In the genomic region with DNA sequence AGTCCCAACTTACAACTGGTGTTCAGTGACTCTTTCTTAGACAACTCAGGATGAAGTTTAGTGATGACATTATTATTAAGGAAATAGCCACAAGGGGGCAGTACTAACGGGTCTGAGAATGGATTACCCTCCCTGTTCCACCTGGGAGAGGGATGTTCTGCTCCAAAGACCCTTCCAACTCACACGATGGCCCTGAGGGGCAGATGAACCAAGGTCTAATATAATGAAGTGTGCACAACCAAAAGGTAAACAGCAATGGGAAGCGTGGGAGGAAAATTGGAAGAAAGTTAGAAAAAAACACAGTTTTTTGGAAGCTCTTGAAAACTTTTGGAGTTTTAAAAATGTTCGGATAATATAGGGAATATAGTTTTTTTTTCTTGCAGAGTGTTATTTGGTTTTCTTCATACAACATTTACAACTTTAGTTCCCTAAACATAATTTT, we compare ENCODE assay signal across 9 cellular contexts. TPM values are rescaled to one million over a fixed set of nuclear protein-coding genes. Genes with fewer than 3 reads are reported as not detected.
DNase-seq lines count a peak whose midpoint lies in the region; ATAC-seq and TF ChIP-seq lines count a peak whose summit lies in the region.
"Had no signal": no experiment of that assay in that cellular context is flagged by ENCODE, and none has a peak within 500 bp of the region (broad histone marks: within the 10 kb centered on the region; RNA-seq: fewer than 3 reads in every experiment).

No MANE protein-coding gene starts in this region.

- H3K27me3 Mint-ChIP-seq in natural killer cell (ENCODE audit: low read depth in 2 of 2) (peaks cover 9 to 11% of the 10 kb centered on the region in 2 donors), T-cell (peaks cover 6 to 7% of the 10 kb centered on the region in 2 donors), progenitor cell of endocrine pancreas (peaks cover 25% of the 10 kb centered on the region)
- peaks cover 8 to 10% of the 10 kb centered on the region in 2 donors for H3K27me3 Mint-ChIP-seq in natural killer cell treated with Interleukin-12 subunit alpha and Interleukin-12 subunit beta and Interleukin-15 and Interleukin-18, amount 100 ng/mL, for 72 hours
- peaks cover 8% of the 10 kb centered on the region for H3K27me3 Mint-ChIP-seq in activated T-helper 1 cell treated with anti-CD3 and anti-CD28 coated beads, Interleukin-12 subunit alpha, Interleukin-12 subunit beta, Interleukin-2, Interleukin-4 antibody, amounts not matched to agents 30 ng/mL and 10 ng/mL and 1 ng/mL, durations not matched to agents 14 hours and 24 hours and 36 hours (ENCODE audit: insufficient read depth)

- CTCF ChIA-PET in T-cell (lab: Charles Lee), result interaction anchor here (0.6 to 2.8 kb wide), 8 partner anchors 105 to 276 kb away, joined by 3 to 16 read pairs (median 3); no protein-coding TSS in a partner anchor

- no peaks in the 10 kb centered on the region for H3K79me2 ChIP-seq in MM.1S (ENCODE audit: low read length)

- H3K4me1 Mint-ChIP-seq in natural killer cell (no peaks in the 10 kb centered on the region), T-cell (peaks cover 0 to 3% (median 0%) of the 10 kb centered on the region in 3 donors), progenitor cell of endocrine pancreas (ENCODE audit: low read depth) (no peaks in the 10 kb centered on the region)
- no peaks in the 10 kb centered on the region for H3K4me1 Mint-ChIP-seq in natural killer cell treated with Interleukin-12 subunit alpha and Interleukin-12 subunit beta and Interleukin-15 and Interleukin-18, amount 100 ng/mL, for 72 hours (ENCODE audit: low read depth in 2 of 2)
- H3K4me1 Mint-ChIP-seq in activated T-helper 1 cell treated with anti-CD3 and anti-CD28 coated beads, Interleukin-12 subunit alpha, Interleukin-12 subunit beta, Interleukin-2, Interleukin-4 antibody, amounts not matched to agents 30 ng/mL and 10 ng/mL and 1 ng/mL, durations not matched to agents 14 hours and 24 hours and 36 hours (ENCODE audit: low read depth), result peaks cover 5% of the 10 kb centered on the region

- H3K9ac ChIP-seq in MM.1S (ENCODE audit: low read length), result no peak overlapping the region

- H3K9me3 ChIP-seq in MM.1S (replicated peaks; ENCODE audit: insufficient read depth, low read length), result no peaks in the 10 kb centered on the region
- no peaks in the 10 kb centered on the region for H3K9me3 ChIP-seq in suprapubic skin

- H3K27me3 ChIP-seq in MM.1S (replicated peaks; ENCODE audit: insufficient read depth, low read length) (no peaks in the 10 kb centered on the region), suprapubic skin (peaks cover 29% of the 10 kb centered on the region)

- no peak overlapping the region for H2AFZ ChIP-seq in MM.1S (ENCODE audit: low read length)

- no peaks in the 10 kb centered on the region for H3K9me2 ChIP-seq in MM.1S (replicated peaks; ENCODE audit: insufficient read depth, low read length)

- ATAC-seq in natural killer cell, result peak in 2 of 3 donors; percentile 52 to 61
- ATAC-seq in natural killer cell treated with Interleukin-12 subunit alpha and Interleukin-12 subunit beta and Interleukin-15 and Interleukin-18, amount 100 ng/mL, for 72 hours, result no peak
- peak in 3 of 4 experiments; percentile 40 to 56 (median 42) for ATAC-seq in T-cell (replicated peaks in 1 of 4)

- H3K27ac ChIP-seq in MM.1S (ENCODE audit: low read length), result no peak overlapping the region
- H3K27ac ChIP-seq in suprapubic skin, result no peak overlapping the region

- H4K20me1 ChIP-seq in MM.1S (ENCODE audit: insufficient read depth, low read length), result no peaks in the 10 kb centered on the region

- TF ChIP-seq CTCF in natural killer cell (IDR thresholded peaks at IDR 0.05) (peak; percentile 77), MM.1S (IDR thresholded peaks at IDR 0.05; ENCODE audit: low read length) (peak; percentile 78), fibroblast of pulmonary artery (IDR thresholded peaks at IDR 0.05; ENCODE audit: low read length, missing control alignments) (peak; percentile 59), progenitor cell of endocrine pancreas (IDR thresholded peaks at IDR 0.05; ENCODE audit: unreplicated experiment) (peak; percentile 95), suprapubic skin (IDR thresholded peaks at IDR 0.05) (peak in 1 of 2 donors; percentile 42)

- no peaks in the 10 kb centered on the region for H3K9me3 Mint-ChIP-seq in natural killer cell
- H3K9me3 Mint-ChIP-seq in natural killer cell treated with Interleukin-12 subunit alpha and Interleukin-12 subunit beta and Interleukin-15 and Interleukin-18, amount 100 ng/mL, for 72 hours, result no peaks in the 10 kb centered on the region
- no peaks in the 10 kb centered on the region for H3K9me3 Mint-ChIP-seq in T-cell
- H3K9me3 Mint-ChIP-seq in progenitor cell of endocrine pancreas (ENCODE audit: low read depth), result no peaks in the 10 kb centered on the region
- H3K9me3 Mint-ChIP-seq in activated T-helper 1 cell treated with anti-CD3 and anti-CD28 coated beads, Interleukin-12 subunit alpha, Interleukin-12 subunit beta, Interleukin-2, Interleukin-4 antibody, amounts not matched to agents 30 ng/mL and 10 ng/mL and 1 ng/mL, durations not matched to agents 14 hours and 24 hours and 36 hours, result no peaks in the 10 kb centered on the region

- no peak for TF ChIP-seq EP300 in suprapubic skin (IDR thresholded peaks at IDR 0.05)

- intact Hi-C loops in natural killer cell (cut with micrococcal nuclease), result loop anchor here (5.0 kb wide), 2 partner anchors 106 to 534 kb away; no protein-coding TSS in a partner anchor
- intact Hi-C loops in activated T-helper 1 cell treated with anti-CD3 and anti-CD28 coated beads, Interleukin-12 subunit alpha, Interleukin-12 subunit beta, Interleukin-2, Interleukin-4 antibody, amounts not matched to agents 30 ng/mL and 10 ng/mL and 1 ng/mL, durations not matched to agents 14 hours and 24 hours and 36 hours (cut with micrococcal nuclease), result loop anchor here (1.0 to 5.0 kb wide), 2 partner anchors 86 to 106 kb away; no protein-coding TSS in a partner anchor

- DNase-seq in natural killer cell, result no peak
- no peak for DNase-seq in natural killer cell treated with Interleukin-12 subunit alpha and Interleukin-12 subunit beta and Interleukin-15 and Interleukin-18, amount 100 ng/mL, for 72 hours (ENCODE audit: low spot score)
- DNase-seq in MM.1S, result peak; percentile 53
- DNase-seq in T-cell, result peak in 13 of 34 experiments; percentile 4 to 21 (median 8)
- peak; percentile 50 for DNase-seq in fibroblast of pulmonary artery (ENCODE audit: low read depth)
- no peak for DNase-seq in progenitor cell of endocrine pancreas (ENCODE audit: low spot score, unreplicated experiment)
- DNase-seq in suprapubic skin (ENCODE audit: low spot score in 2 of 2), result no peak
- no peak for DNase-seq in activated T-helper 1 cell treated with anti-CD3 and anti-CD28 coated beads, Interleukin-12 subunit alpha, Interleukin-12 subunit beta, Interleukin-2, Interleukin-4 antibody, amounts not matched to agents 30 ng/mL and 10 ng/mL and 1 ng/mL, durations not matched to agents 14 hours and 24 hours and 36 hours (ENCODE audit: low spot score)

- no peaks in the 10 kb centered on the region for H3F3A ChIP-seq in MM.1S (ENCODE audit: insufficient read depth, low read length)

- 41% methylated on average over 4 of the region's 4 CpGs for WGBS in suprapubic skin

- TF ChIP-seq POLR2A in suprapubic skin (IDR thresholded peaks at IDR 0.05), result no peak

- no peaks in the 10 kb centered on the region for H3K36me3 Mint-ChIP-seq in natural killer cell
- no peaks in the 10 kb centered on the region for H3K36me3 Mint-ChIP-seq in natural killer cell treated with Interleukin-12 subunit alpha and Interleukin-12 subunit beta and Interleukin-15 and Interleukin-18, amount 100 ng/mL, for 72 hours
- no peaks in the 10 kb centered on the region for H3K36me3 Mint-ChIP-seq in T-cell
- no peaks in the 10 kb centered on the region for H3K36me3 Mint-ChIP-seq in progenitor cell of endocrine pancreas (ENCODE audit: insufficient read depth)
- no peaks in the 10 kb centered on the region for H3K36me3 Mint-ChIP-seq in activated T-helper 1 cell treated with anti-CD3 and anti-CD28 coated beads, Interleukin-12 subunit alpha, Interleukin-12 subunit beta, Interleukin-2, Interleukin-4 antibody, amounts not matched to agents 30 ng/mL and 10 ng/mL and 1 ng/mL, durations not matched to agents 14 hours and 24 hours and 36 hours (ENCODE audit: low read depth)

- H3K4me3 ChIP-seq in MM.1S (ENCODE audit: low read length), result no peak overlapping the region
- H3K4me3 ChIP-seq in fibroblast of pulmonary artery (replicated peaks; ENCODE audit: low read depth, low read length), result no peak overlapping the region
- no peak overlapping the region for H3K4me3 ChIP-seq in suprapubic skin

- no peaks in the 10 kb centered on the region for H3K4me1 ChIP-seq in MM.1S (ENCODE audit: low read length)
- H3K4me1 ChIP-seq in suprapubic skin, result no peaks in the 10 kb centered on the region

- POLR2A ChIA-PET in T-cell (lab: Charles Lee), result no interaction called here

- H3K27ac Mint-ChIP-seq in natural killer cell (no peak overlapping the region), T-cell (no peak overlapping the region), progenitor cell of endocrine pancreas (no peak overlapping the region)
- no peak overlapping the region for H3K27ac Mint-ChIP-seq in natural killer cell treated with Interleukin-12 subunit alpha and Interleukin-12 subunit beta and Interleukin-15 and Interleukin-18, amount 100 ng/mL, for 72 hours
- no peak overlapping the region for H3K27ac Mint-ChIP-seq in activated T-helper 1 cell treated with anti-CD3 and anti-CD28 coated beads, Interleukin-12 subunit alpha, Interleukin-12 subunit beta, Interleukin-2, Interleukin-4 antibody, amounts not matched to agents 30 ng/mL and 10 ng/mL and 1 ng/mL, durations not matched to agents 14 hours and 24 hours and 36 hours

- H3K36me3 ChIP-seq in MM.1S (replicated peaks; ENCODE audit: insufficient read depth, low read length) (no peaks in the 10 kb centered on the region), suprapubic skin (no peaks in the 10 kb centered on the region)

- H3K4me3 Mint-ChIP-seq in natural killer cell, result no peak overlapping the region
- no peak overlapping the region for H3K4me3 Mint-ChIP-seq in natural killer cell treated with Interleukin-12 subunit alpha and Interleukin-12 subunit beta and Interleukin-15 and Interleukin-18, amount 100 ng/mL, for 72 hours
- H3K4me3 Mint-ChIP-seq in T-cell, result no peak overlapping the region
- no peak overlapping the region for H3K4me3 Mint-ChIP-seq in progenitor cell of endocrine pancreas (ENCODE audit: low read depth)
- H3K4me3 Mint-ChIP-seq in activated T-helper 1 cell treated with anti-CD3 and anti-CD28 coated beads, Interleukin-12 subunit alpha, Interleukin-12 subunit beta, Interleukin-2, Interleukin-4 antibody, amounts not matched to agents 30 ng/mL and 10 ng/mL and 1 ng/mL, durations not matched to agents 14 hours and 24 hours and 36 hours, result no peak overlapping the region

- no peak overlapping the region for H3K4me2 ChIP-seq in MM.1S (ENCODE audit: low read depth, low read length)

RNA-seq across cellular contexts. Expression of gene FGF6, which starts 24.0 kb away (rescaled TPM):
- total RNA-seq in natural killer cell (not detected), T-cell (not detected), progenitor cell of endocrine pancreas (not detected in 2 replicates), suprapubic skin (not detected)
- total RNA-seq in natural killer cell treated with Interleukin-12 subunit alpha and Interleukin-12 subunit beta and Interleukin-15 and Interleukin-18, amount 100 ng/mL, for 72 hours, result not detected
- not detected in 2 replicates for total RNA-seq in activated T-helper 1 cell treated with anti-CD3 and anti-CD28 coated beads, Interleukin-12 subunit alpha, Interleukin-12 subunit beta, Interleukin-2, Interleukin-4 antibody, amounts not matched to agents 30 ng/mL and 10 ng/mL and 1 ng/mL, durations not matched to agents 14 hours and 24 hours and 36 hours
- total RNA-seq: temporal lobe had no signal

RNA-seq across cellular contexts. Expression of gene FGF23, which starts 42.1 kb away (rescaled TPM):
- total RNA-seq in natural killer cell (not detected), T-cell (not detected), progenitor cell of endocrine pancreas (0.14 and 0.40 TPM in 2 replicates), suprapubic skin (not detected)
- total RNA-seq in natural killer cell treated with Interleukin-12 subunit alpha and Interleukin-12 subunit beta and Interleukin-15 and Interleukin-18, amount 100 ng/mL, for 72 hours, result not detected
- not detected in 2 replicates for total RNA-seq in activated T-helper 1 cell treated with anti-CD3 and anti-CD28 coated beads, Interleukin-12 subunit alpha, Interleukin-12 subunit beta, Interleukin-2, Interleukin-4 antibody, amounts not matched to agents 30 ng/mL and 10 ng/mL and 1 ng/mL, durations not matched to agents 14 hours and 24 hours and 36 hours
- total RNA-seq: temporal lobe had no signal

Comparison
In these comparisons a context has a peak if more than half of its experiments do, and no peak if none do; other contexts are left out.
1. ATAC-seq: peak in natural killer cell (2 of 3) and T-cell (3 of 4); none in natural killer cell treated with Interleukin-12 subunit alpha and Interleukin-12 subunit beta and Interleukin-15 and Interleukin-18, amount 100 ng/mL, for 72 hours (0 of 2).
2. DNase-seq: peak in MM.1S (single experiment) and fibroblast of pulmonary artery (single experiment); none in natural killer cell (single experiment), natural killer cell treated with Interleukin-12 subunit alpha and Interleukin-12 subunit beta and Interleukin-15 and Interleukin-18, amount 100 ng/mL, for 72 hours (single experiment), progenitor cell of endocrine pancreas (single experiment), suprapubic skin (0 of 2) and activated T-helper 1 cell treated with anti-CD3 and anti-CD28 coated beads, Interleukin-12 subunit alpha, Interleukin-12 subunit beta, Interleukin-2, Interleukin-4 antibody, amounts not matched to agents 30 ng/mL and 10 ng/mL and 1 ng/mL, durations not matched to agents 14 hours and 24 hours and 36 hours (single experiment).